Comparison of ENCODE assay signal across 3 cellular contexts in genomic region chr22:18958321-18958705, GRCh38. TPM values are rescaled to one million over a fixed set of nuclear protein-coding genes. Genes with fewer than 3 reads are reported as not detected.
"Had no signal": no experiment of that assay in that cellular context is flagged by ENCODE, and none has a peak within 500 bp of the region (broad histone marks: within the 10 kb centered on the region; RNA-seq: fewer than 3 reads in every experiment).

No MANE protein-coding gene starts in this region.

RNA-seq across cellular contexts. Expression of gene PRODH, which starts 22.2 kb away (rescaled TPM):
- total RNA-seq: glomerular endothelial cell; natural killer cell treated with Interleukin-12 subunit alpha and Interleukin-12 subunit beta and Interleukin-15 and Interleukin-18, amount 100 ng/mL, for 72 hours had no signal
- polyA plus RNA-seq: immature natural killer cell had no signal
